21 cellular contexts compared by ENCODE assay signal in genomic region chr16:19354371-19354770, GRCh38.
"Had no signal": no experiment of that assay in that cellular context is flagged by ENCODE, and none has a peak within 500 bp of the region (broad histone marks: within the 10 kb centered on the region; RNA-seq: fewer than 3 reads in every experiment).

No MANE protein-coding gene starts in this region.

- H3K4me3 ChIP-seq: esophagus squamous epithelium, gastroesophageal sphincter, lung, suprapubic skin, thyroid gland, upper lobe of left lung, vagina had no signal

- H3K9me3 ChIP-seq: esophagus squamous epithelium, gastroesophageal sphincter, neutrophil, suprapubic skin, thyroid gland, upper lobe of left lung, vagina had no signal

- H3K36me3 ChIP-seq: esophagus squamous epithelium, gastroesophageal sphincter, neutrophil, suprapubic skin, thyroid gland, upper lobe of left lung, vagina had no signal

- H3K27me3 ChIP-seq: thyroid gland, upper lobe of left lung, vagina had no signal

- H3K27ac ChIP-seq: esophagus squamous epithelium, gastroesophageal sphincter, neutrophil, suprapubic skin, thyroid gland, upper lobe of left lung, vagina had no signal

- H3K4me1 ChIP-seq: esophagus squamous epithelium, gastroesophageal sphincter, suprapubic skin, thyroid gland, upper lobe of left lung, vagina had no signal

- ATAC-seq: gastroesophageal sphincter; left cardiac atrium; left ventricle myocardium superior; naive thymus-derived CD4-positive, alpha-beta T cell; right cardiac atrium; stimulated activated effector memory CD8-positive, alpha-beta T cell treated with anti-CD3 and anti-CD28 coated beads, Interleukin-12 subunit alpha, Interleukin-12 subunit beta, amount 100 ng/mL, for 72 hours; stimulated activated naive CD8-positive, alpha-beta T cell treated with anti-CD3 and anti-CD28 coated beads, Interleukin-15, Interleukin-2, amounts not matched to agents 100 U/mL and 50 U/mL, for 24 hours had no signal

- DNase-seq: effector memory CD4-positive, alpha-beta T cell; esophagus squamous epithelium; foreskin fibroblast; glutamatergic neuron; left cardiac atrium; left ventricle myocardium superior; mesenchymal stem cell; naive thymus-derived CD4-positive, alpha-beta T cell; nephron progenitor cell; right cardiac atrium; stimulated activated CD4-positive, alpha-beta T cell treated with anti-CD3 and anti-CD28 coated beads, Interleukin-4, amount 100 ng/mL, for 1 hour; stimulated activated CD8-positive, alpha-beta memory T cell treated with anti-CD3 and anti-CD28 coated beads, Interleukin-4, amount 100 ng/mL, for 48 hours; stimulated activated naive CD8-positive, alpha-beta T cell treated with anti-CD3 and anti-CD28 coated beads, Interleukin-15, Interleukin-2, amounts not matched to agents 100 U/mL and 50 U/mL, for 24 hours; thyroid gland; upper lobe of left lung had no signal
